In the genomic region with DNA sequence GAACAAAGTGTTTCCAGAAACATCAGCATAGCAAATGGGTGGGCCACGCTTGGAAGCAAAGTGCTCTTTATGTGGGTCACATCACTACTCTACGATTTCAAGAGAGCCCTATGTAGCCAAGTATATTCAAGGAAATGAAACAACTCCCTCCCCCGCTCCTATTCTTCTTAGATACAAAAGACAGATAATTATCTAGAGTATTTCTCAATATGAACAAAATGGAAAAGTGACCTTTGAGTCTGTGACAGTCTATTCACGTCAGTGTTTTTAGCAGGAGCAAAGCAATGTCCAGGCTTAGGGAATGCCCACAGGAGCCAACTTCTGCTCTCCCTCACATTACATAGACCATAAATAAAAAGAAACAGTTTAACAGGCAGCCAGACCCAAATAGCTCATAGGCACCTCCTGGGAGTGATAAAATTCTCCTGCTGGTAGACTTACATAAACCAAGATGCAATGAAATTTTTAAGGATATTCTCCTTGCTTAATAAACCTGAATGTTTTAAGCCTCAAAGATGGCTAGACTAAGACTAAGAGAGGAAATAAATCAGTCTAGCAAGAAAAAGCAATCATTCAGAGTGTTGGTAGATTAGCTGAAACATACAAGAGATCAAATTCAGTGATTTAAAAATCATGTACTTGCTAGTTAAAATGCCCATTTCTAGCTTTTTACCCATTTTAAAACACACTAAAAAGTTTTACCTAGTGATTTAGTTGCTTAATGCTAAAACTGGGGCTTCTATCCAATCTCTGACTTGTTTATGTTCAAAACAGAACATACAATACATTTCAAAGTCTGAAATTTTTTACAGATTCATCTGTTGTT, we compare ENCODE assay signal across 1 cellular context.
TF ChIP-seq lines count a peak whose summit lies in the region.

No MANE protein-coding gene starts in this region.

TF ChIP-seq in HEK293, 187 proteins besides CTCF, POLR2A, EP300 and RAD21 (continued from another document):
- TF ChIP-seq, protein P1, sequence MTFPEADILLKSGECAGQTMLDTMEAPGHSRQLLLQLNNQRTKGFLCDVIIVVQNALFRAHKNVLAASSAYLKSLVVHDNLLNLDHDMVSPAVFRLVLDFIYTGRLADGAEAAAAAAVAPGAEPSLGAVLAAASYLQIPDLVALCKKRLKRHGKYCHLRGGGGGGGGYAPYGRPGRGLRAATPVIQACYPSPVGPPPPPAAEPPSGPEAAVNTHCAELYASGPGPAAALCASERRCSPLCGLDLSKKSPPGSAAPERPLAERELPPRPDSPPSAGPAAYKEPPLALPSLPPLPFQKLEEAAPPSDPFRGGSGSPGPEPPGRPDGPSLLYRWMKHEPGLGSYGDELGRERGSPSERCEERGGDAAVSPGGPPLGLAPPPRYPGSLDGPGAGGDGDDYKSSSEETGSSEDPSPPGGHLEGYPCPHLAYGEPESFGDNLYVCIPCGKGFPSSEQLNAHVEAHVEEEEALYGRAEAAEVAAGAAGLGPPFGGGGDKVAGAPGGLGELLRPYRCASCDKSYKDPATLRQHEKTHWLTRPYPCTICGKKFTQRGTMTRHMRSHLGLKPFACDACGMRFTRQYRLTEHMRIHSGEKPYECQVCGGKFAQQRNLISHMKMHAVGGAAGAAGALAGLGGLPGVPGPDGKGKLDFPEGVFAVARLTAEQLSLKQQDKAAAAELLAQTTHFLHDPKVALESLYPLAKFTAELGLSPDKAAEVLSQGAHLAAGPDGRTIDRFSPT (tag by site-specific recombination; IDR thresholded peaks at IDR 0.05) = no peak
- TF ChIP-seq FEZF1 (tag by site-specific recombination; IDR thresholded peaks at IDR 0.05) = peak; percentile 61
